ENCODE assay signal across 18 cellular contexts in the genomic region with DNA sequence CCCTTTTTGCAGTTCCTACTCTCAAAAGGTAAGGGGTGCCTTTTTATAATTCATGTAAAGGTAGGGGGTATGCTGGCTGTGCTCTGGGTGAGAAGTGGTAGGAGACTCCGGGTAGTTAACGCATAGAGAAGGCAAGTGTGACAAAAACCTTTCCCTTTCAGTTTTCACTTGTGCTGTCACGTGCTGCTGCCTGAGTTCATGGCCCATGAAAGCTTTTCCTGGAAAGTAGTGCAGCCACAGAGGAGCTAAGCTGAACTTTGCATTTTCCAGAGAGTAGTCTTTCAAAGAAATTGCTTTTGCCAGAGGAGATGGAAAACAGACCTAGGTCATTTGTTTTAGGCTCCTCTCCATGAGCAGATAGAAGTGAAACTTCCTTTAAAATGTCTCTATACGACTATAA. TPM values are rescaled to one million over a fixed set of nuclear protein-coding genes. Genes with fewer than 3 reads are reported as not detected.
DNase-seq lines count a peak whose midpoint lies in the region; ATAC-seq, FAIRE-seq and TF ChIP-seq lines count a peak whose summit lies in the region.
"Had no signal": no experiment of that assay in that cellular context is flagged by ENCODE, and none has a peak within 500 bp of the region (broad histone marks: within the 10 kb centered on the region; RNA-seq: fewer than 3 reads in every experiment).

No MANE protein-coding gene starts in this region.

- H4K20me1 ChIP-seq in HepG2 (ENCODE audit: insufficient read depth, low read length) = no peaks in the 10 kb centered on the region

- BruUV-seq in HepG2 (replicated peaks; lab: Mats Ljungman, UMichigan) = no TSS peak

- H3K9ac ChIP-seq in HepG2 (ENCODE audit: insufficient read depth, low read depth, low read length) = no peak overlapping the region

- H3K4me3 ChIP-seq in HepG2 (replicated peaks in 1 of 3; ENCODE audit: insufficient read depth in 1 of 3, low read depth in 2 of 3, low read length in 3 of 3) = no peak overlapping the region

- TF ChIP-seq POLR2A in HepG2 (IDR thresholded peaks at IDR 0.05; ENCODE audit: insufficient read depth in 1 of 2, low read depth in 2 of 2, low read length in 2 of 2) = no peak

- FAIRE-seq in HepG2 (lab: Jason Lieb, UNC) = no peak
- FAIRE-seq: A204.1, D721Med, H1 had no signal

- H3K36me3 ChIP-seq in HepG2 (replicated peaks in 1 of 2; ENCODE audit: control insufficient read depth in 1 of 2, insufficient read depth in 2 of 2, low read length in 2 of 2) = no peaks in the 10 kb centered on the region
- H3K36me3 ChIP-seq: BE2C had no signal

- DNase-seq in OCI-M1 (lab: John Stamatoyannopoulos, UW) = peak; percentile 69
- no peak for DNase-seq in HepG2 (ENCODE audit: low spot score)
- no peak for DNase-seq in sciatic nerve (ENCODE audit: low spot score)
- no peak for DNase-seq in midbrain (lab: John Stamatoyannopoulos, UW)
- DNase-seq in middle frontal gyrus (ENCODE audit: extremely low spot score, low spot score) = no peak
- DNase-seq: ACHN; BE2C; Caco-2; CD4-positive, alpha-beta T cell; DMS79; GDM1; H9 had no signal

- CTCF ChIA-PET in HepG2 (lab: Yijun Ruan, JAX; ENCODE audit: low intra/inter-chr PET ratio, low total read pairs) = no interaction called here

- POLR2A ChIA-PET in HepG2 (lab: Yijun Ruan, JAX) = no interaction called here

- H3K9me3 ChIP-seq in HepG2 (ENCODE audit: low read length) = no peaks in the 10 kb centered on the region
- H3K9me3 ChIP-seq: BE2C, Caco-2 had no signal

- H3K79me2 ChIP-seq in HepG2 (ENCODE audit: insufficient read depth, low read length) = no peaks in the 10 kb centered on the region

- H3K4me1 ChIP-seq in HepG2 (ENCODE audit: insufficient read depth, low read length) = no peaks in the 10 kb centered on the region
- H3K4me1 ChIP-seq: BE2C, Caco-2 had no signal

- in situ Hi-C loops in HepG2 (cut with HindIII; ENCODE audit: extremely low pct_ligation_motif_present, low pct_unique_long_range_greater_than_20kb) = no loop called here

- no peak; the same call in 2 of the 3 replicates for ATAC-seq in HepG2
- ATAC-seq in sciatic nerve = peak; percentile 61
- ATAC-seq in HG03460 (IDR thresholded peaks at IDR 0.05; ENCODE audit: unreplicated experiment) = no peak

- H2AFZ ChIP-seq in HepG2 (ENCODE audit: low read length) = no peak overlapping the region

- TF ChIP-seq EP300 in HepG2 (IDR thresholded peaks at IDR 0.05; ENCODE audit: low read depth in 2 of 2, low read length in 2 of 2) (no peak), HepG2 (CRISPR knock-in tag; IDR thresholded peaks at IDR 0.05; ENCODE audit: borderline replicate concordance) (no peak)

- TF ChIP-seq CTCF in HepG2 (CRISPR knock-in tag; IDR thresholded peaks at IDR 0.05) = no peak

- intact Hi-C loops in HepG2 (cut with micrococcal nuclease; ENCODE audit: unreplicated experiment) = no loop called here
- intact Hi-C loops in sciatic nerve (cut with DNase I) = no loop called here

- H3K4me2 ChIP-seq in HepG2 (ENCODE audit: low read depth, low read length) = no peak overlapping the region

- 2% methylated on average over 4 of the region's 4 CpGs for WGBS in HepG2 (ENCODE audit: low lambda C conversion rate)

- no peak overlapping the region for H3K27ac ChIP-seq in HepG2 (ENCODE audit: extremely low read length, insufficient read depth, low read length)
- H3K27ac ChIP-seq: C4-2B had no signal

- TF ChIP-seq RAD21 in HepG2 (CRISPR knock-in tag; IDR thresholded peaks at IDR 0.05) = no peak

- H3K27me3 ChIP-seq in HepG2 (ENCODE audit: control insufficient read depth in 1 of 2, insufficient read depth in 2 of 2, low read length in 2 of 2) = no peaks in the 10 kb centered on the region
- H3K27me3 ChIP-seq: BE2C had no signal

TF ChIP-seq in HepG2, 621 proteins besides CTCF, POLR2A, EP300 and RAD21:
- TF ChIP-seq TAF15 (IDR thresholded peaks at IDR 0.05; ENCODE audit: low read depth, low read length, poor library complexity, severe bottlenecking) = no peak
- TF ChIP-seq CENPX (CRISPR knock-in tag; IDR thresholded peaks at IDR 0.05) = no peak
- 0 out of 2 replicates have a peak, but pooled peaks have one; percentile 14 for TF ChIP-seq HNF4A (CRISPR knock-in tag; IDR thresholded peaks at IDR 0.05)
- 0 out of 2 replicates have a peak, but pooled peaks have one; percentile 12 for TF ChIP-seq RARA (CRISPR knock-in tag; IDR thresholded peaks at IDR 0.05)
- peak; percentile 74 for TF ChIP-seq BHLHE40 (IDR thresholded peaks at IDR 0.05; ENCODE audit: low read length)
- TF ChIP-seq BCL6 (CRISPR knock-in tag; IDR thresholded peaks at IDR 0.05) = peak; percentile 94
- TF ChIP-seq ZNF839 (CRISPR knock-in tag; IDR thresholded peaks at IDR 0.05; ENCODE audit: borderline replicate concordance) = no peak

RNA-seq across cellular contexts. Expression of a gene that starts 44.6 kb away (rescaled TPM):
- total RNA-seq in HepG2 (2016; rRNA removed; fragmentation: Illumina TruSeq; extraction: Trizol) (0.02 TPM in 1 of 2 replicates, not detected in the other), sciatic nerve (9.4 TPM)
- not detected in 2 replicates for total RNA-seq in HepG2 (2016; cell fraction: cytosol; rRNA removed; fragmentation: Illumina TruSeq; extraction: Trizol; ENCODE audit: low read depth)
- 0.03 TPM in 1 of 2 replicates, not detected in the other for total RNA-seq in HepG2 (2016; cell fraction: insoluble cytoplasmic fraction; rRNA removed; fragmentation: Illumina TruSeq; extraction: Trizol)
- not detected in 2 replicates for total RNA-seq in HepG2 (2016; cell fraction: membrane; rRNA removed; fragmentation: Illumina TruSeq; extraction: Trizol)
- not detected in 2 replicates for total RNA-seq in HepG2 (2016; cell fraction: nucleus; rRNA removed; fragmentation: Illumina TruSeq; extraction: Trizol)
- not detected in 2 replicates for polyA plus RNA-seq in HepG2 (2011; rRNA removed)
- polyA plus RNA-seq in HepG2 (2011; cell fraction: cytosol; rRNA removed) = not detected in 2 replicates
- not detected in 2 replicates for polyA plus RNA-seq in HepG2 (2011; cell fraction: nucleus; rRNA removed)
- not detected in 2 replicates for polyA plus RNA-seq in HepG2 (2012)
- not detected in 2 replicates for polyA plus RNA-seq in HepG2 (2016; cell fraction: cytosol; fragmentation: Illumina TruSeq; extraction: Trizol; ENCODE audit: low read depth)
- not detected in 2 replicates for polyA plus RNA-seq in HepG2 (2016; cell fraction: insoluble cytoplasmic fraction; fragmentation: Illumina TruSeq; extraction: Trizol; ENCODE audit: low read depth)
- not detected in 2 replicates for polyA plus RNA-seq in HepG2 (2016; cell fraction: membrane; fragmentation: Illumina TruSeq; extraction: Trizol; ENCODE audit: low read depth)
- polyA plus RNA-seq in HepG2 (2016; cell fraction: nucleus; fragmentation: Illumina TruSeq; extraction: Trizol; ENCODE audit: insufficient read depth, low read depth) = not detected in 2 replicates
- polyA minus RNA-seq in HepG2 (2011; rRNA and poly(A)+ RNA removed; ENCODE audit: low replicate concordance) = 0.09 TPM in 1 of 2 replicates, not detected in the other
- polyA minus RNA-seq in HepG2 (2011; cell fraction: cytosol; rRNA and poly(A)+ RNA removed) = not detected in 2 replicates
- polyA minus RNA-seq in HepG2 (2011; cell fraction: nucleus; rRNA and poly(A)+ RNA removed) = not detected in 2 replicates
- total RNA-seq: CD4-positive, alpha-beta T cell; Daoy had no signal

Comparison
In these comparisons a context has a peak if more than half of its experiments do, and no peak if none do; other contexts are left out.
1. RNA of a gene that starts 44.6 kb away (total RNA-seq): 9.4 TPM in sciatic nerve (single experiment); 0.02 to 0.03 TPM in HepG2; every median in the first group is over 10 times any median in the second.